In the genomic region with DNA sequence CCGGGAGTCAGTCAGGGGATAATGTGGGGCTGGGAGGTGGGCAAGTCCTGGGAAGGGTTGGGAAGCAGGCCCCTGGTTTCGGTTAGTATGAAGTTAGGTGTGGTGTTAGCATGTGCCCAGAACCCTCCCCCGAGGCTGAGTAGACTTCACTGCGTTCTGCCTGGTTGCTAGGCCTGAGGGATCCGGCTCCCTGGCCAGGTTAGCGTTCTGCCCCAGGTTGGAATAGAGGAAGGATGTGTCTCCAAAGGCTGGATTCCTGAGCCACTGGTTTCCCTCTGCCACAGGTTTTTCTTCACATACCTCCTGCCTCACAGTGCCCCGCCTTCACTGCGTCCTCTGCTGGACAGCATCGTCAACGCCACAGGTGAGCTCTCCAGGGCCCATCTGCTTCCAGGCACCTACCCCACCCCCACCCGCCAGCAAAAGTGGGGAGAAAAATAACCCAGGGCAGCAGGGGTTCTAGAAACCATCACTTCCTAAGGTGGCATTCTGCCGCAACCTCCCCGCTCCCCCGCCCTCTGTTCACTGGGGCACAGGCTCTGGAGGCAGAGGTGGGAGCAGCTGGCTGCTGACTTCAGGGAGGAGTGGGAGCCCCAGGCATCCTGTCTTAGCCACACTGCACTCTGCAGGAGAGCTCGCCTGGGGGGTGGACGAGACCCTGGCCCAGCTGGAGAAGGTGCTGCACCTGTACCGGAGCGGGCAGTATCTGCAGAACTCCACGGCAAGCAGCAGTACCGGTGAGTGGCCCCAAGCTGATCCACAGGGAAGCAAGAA, we compare ENCODE assay signal across 13 cellular contexts. TPM values are rescaled to one million over a fixed set of nuclear protein-coding genes. Genes with fewer than 3 reads are reported as not detected.
A peak's percentile ranks its signal among the peaks of the same experiment; 100 is the strongest.
DNase-seq lines count a peak whose midpoint lies in the region; ATAC-seq, FAIRE-seq and TF ChIP-seq lines count a peak whose summit lies in the region.
"Had no signal": no experiment of that assay in that cellular context is flagged by ENCODE, and none has a peak within 500 bp of the region (broad histone marks: within the 10 kb centered on the region; RNA-seq: fewer than 3 reads in every experiment).

No MANE protein-coding gene starts in this region.

- H3K9me3 ChIP-seq in small intestine (ENCODE audit: control insufficient read depth, low read depth) = no peaks in the 10 kb centered on the region

- no peak for ATAC-seq in GM18517 (IDR thresholded peaks at IDR 0.05; ENCODE audit: unreplicated experiment)

- no peak for FAIRE-seq in small intestine (lab: Jason Lieb, UNC)
- no peak for FAIRE-seq in GM12892 (lab: Jason Lieb, UNC)

- TF ChIP-seq POLR2A in GM12892 (IDR thresholded peaks at IDR 0.05; ENCODE audit: low read depth, low read length) = no peak

- DNase-seq in islet precursor cell (peak; percentile 85), small intestine (peak; percentile 72), hepatic stellate cell (ENCODE audit: low spot score) (no peak), Ammon's horn (ENCODE audit: low spot score) (no peak), GM12892 (ENCODE audit: insufficient read length) (no peak)
- DNase-seq: activated CD4-positive, alpha-beta T cell treated with anti-CD3 and anti-CD28 coated beads, Interleukin-2, amount 10 ng/mL, durations not matched to agents 24 days and 14 days; activated naive CD4-positive, alpha-beta T cell treated with anti-CD3 and anti-CD28 coated beads, Interleukin-2, amount 50 U/mL, for 16 hours; NCI-H1092 treated with DMSO at 0.1 percent for 48 hours; NCI-H748 treated with DMSO at 0.1 percent for 48 hours; stimulated activated naive CD4-positive, alpha-beta T cell treated with Interleukin-2 at 50 U/mL for 16 hours had no signal

- peaks cover 7 to 15% of the 10 kb centered on the region in 2 donors for H3K4me1 ChIP-seq in small intestine (ENCODE audit: control insufficient read depth in 2 of 2, insufficient read depth in 1 of 2, low read depth in 1 of 2, low read length in 1 of 2)

- TF ChIP-seq CTCF in GM12872 (IDR thresholded peaks at IDR 0.05; ENCODE audit: insufficient read depth, low read depth, low read length) (0 out of 3 replicates have a peak, but pooled peaks have one; percentile 11), VCaP (conservative IDR thresholded peaks at IDR 0.05) (no peak)

- no peaks in the 10 kb centered on the region for H3K36me3 ChIP-seq in small intestine (ENCODE audit: control insufficient read depth in 2 of 2, insufficient read depth in 2 of 2, low read length in 2 of 2)

- 15 to 61% (median 33%) methylated on average over 19 to 20 of the region's 20 CpGs for WGBS in small intestine, 3 donors

- H3K27ac ChIP-seq in VCaP (peak overlapping the region; percentile 93), small intestine (ENCODE audit: low read depth in 1 of 2, low read length in 1 of 2) (peak overlapping the region; percentile 49 to 92)

- H3K27me3 ChIP-seq in small intestine (ENCODE audit: control insufficient read depth in 2 of 2, insufficient read depth in 2 of 2, low read length in 2 of 2) = no peaks in the 10 kb centered on the region

- H3K4me3 ChIP-seq in small intestine (ENCODE audit: low read depth in 1 of 2, low read length in 2 of 2) = no peak overlapping the region

RNA-seq across cellular contexts. Expression of a gene that starts 7.0 kb away (rescaled TPM):
- polyA plus RNA-seq in small intestine = 100 to 1,000 TPM in 1 of 3 donors, 10 to 100 TPM in 1, 1 to 10 TPM in 1; 7.8 to 129 (median 13.8) TPM
- polyA plus RNA-seq in GM12892 (2012; ENCODE audit: missing spikeins) = 1.8 TPM

Comparison
In these comparisons a context has a peak if more than half of its experiments do, and no peak if none do; other contexts are left out.
1. DNase-seq: peak in islet precursor cell (single experiment) and small intestine (single experiment); none in hepatic stellate cell (single experiment), Ammon's horn (single experiment) and GM12892 (single experiment).